ENCODE assay signal across 1 cellular context in genomic region chr5:150136841-150137167, GRCh38.
TF ChIP-seq lines count a peak whose summit lies in the region.

No MANE protein-coding gene starts in this region.

TF ChIP-seq in HepG2, 621 proteins besides CTCF, POLR2A, EP300 and RAD21 (continued from another document):
- TF ChIP-seq MEIS1 (CRISPR knock-in tag; IDR thresholded peaks at IDR 0.05; ENCODE audit: borderline replicate concordance) (no peak), DMAP1 (CRISPR knock-in tag; IDR thresholded peaks at IDR 0.05) (no peak), DBP (CRISPR knock-in tag; IDR thresholded peaks at IDR 0.05; ENCODE audit: not compliant biosample characterization) (no peak), CCDC6 (CRISPR knock-in tag; IDR thresholded peaks at IDR 0.05) (no peak), ZNF850 (CRISPR knock-in tag; conservative IDR thresholded peaks at IDR 0.05) (no peak), HOXA7 (CRISPR knock-in tag; IDR thresholded peaks at IDR 0.05) (no peak), HMGXB3 (CRISPR knock-in tag; IDR thresholded peaks at IDR 0.05; ENCODE audit: borderline replicate concordance) (no peak), TRIM22 (IDR thresholded peaks at IDR 0.05) (no peak), LRRFIP1 (CRISPR knock-in tag; conservative IDR thresholded peaks at IDR 0.05) (no peak), ZNF101 (CRISPR knock-in tag; IDR thresholded peaks at IDR 0.05; ENCODE audit: borderline replicate concordance, low read depth) (0 out of 2 replicates have a peak, but pooled peaks have one; percentile 61)
